In the genomic region with DNA sequence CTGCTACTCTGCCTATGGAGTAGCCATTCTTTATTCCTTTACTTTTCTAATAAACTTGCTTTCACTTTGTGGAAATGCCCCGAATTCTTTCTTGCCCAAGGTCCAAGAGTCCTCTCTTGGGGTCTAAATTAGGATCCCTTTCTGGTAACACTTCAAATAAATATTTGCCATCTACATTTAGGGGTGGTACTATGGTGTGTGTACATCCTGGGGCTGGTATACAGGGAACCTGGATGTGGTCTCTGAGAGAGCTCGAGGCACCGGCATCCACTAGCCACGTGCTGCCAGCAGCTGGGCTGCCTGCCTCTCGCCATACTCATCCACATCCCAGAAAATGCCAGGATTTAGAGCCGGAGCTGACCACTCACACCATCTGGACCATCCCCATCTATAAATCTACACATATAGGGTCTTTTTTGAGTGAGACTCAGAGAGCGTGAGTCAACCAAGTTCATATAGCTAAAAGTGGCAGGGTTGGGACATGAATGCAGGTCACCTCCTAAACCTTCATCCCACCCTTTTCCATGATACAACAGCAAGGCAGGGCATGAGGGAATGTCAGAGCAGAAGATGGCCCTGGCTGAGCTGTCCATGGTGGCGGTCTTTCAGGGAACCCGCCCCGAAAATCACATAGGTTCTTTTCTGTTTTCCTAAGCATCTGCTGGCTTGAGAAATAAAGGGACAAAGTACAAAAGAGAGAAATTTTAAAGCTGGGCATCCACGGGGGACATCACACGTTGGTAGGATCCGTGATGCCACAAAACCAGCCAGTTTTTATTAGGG, we compare ENCODE assay signal across 22 cellular contexts.
DNase-seq lines count a peak whose midpoint lies in the region; ATAC-seq, FAIRE-seq and TF ChIP-seq lines count a peak whose summit lies in the region.
"Had no signal": no experiment of that assay in that cellular context is flagged by ENCODE, and none has a peak within 500 bp of the region (broad histone marks: within the 10 kb centered on the region; RNA-seq: fewer than 3 reads in every experiment).

No MANE protein-coding gene starts in this region.

- no peak for TF ChIP-seq RAD21 in HepG2 (CRISPR knock-in tag; IDR thresholded peaks at IDR 0.05)

- H3K27ac ChIP-seq in HepG2 (ENCODE audit: extremely low read length, insufficient read depth, low read length) (no peak overlapping the region), right lobe of liver (no peak overlapping the region), RWPE1 (peak overlapping the region; percentile 6; the same call in 1 of the 2 replicates)
- H3K27ac ChIP-seq: BLaER1, SK-N-MC had no signal

- 44% methylated on average over 13 of the region's 13 CpGs for WGBS in HepG2 (ENCODE audit: low lambda C conversion rate)
- WGBS in right lobe of liver (ENCODE audit: insufficient coverage, low coverage, low lambda C conversion rate, missing lambda C conversion rate) = 86% methylated on average over 7 of the region's 13 CpGs

- ATAC-seq in HepG2 (peak; percentile 58), right lobe of liver (no peak), HG02870 (IDR thresholded peaks at IDR 0.05; ENCODE audit: unreplicated experiment) (no peak)
- ATAC-seq: CD8-positive, alpha-beta T cell; T-cell had no signal

- in situ Hi-C loops in HepG2 (cut with HindIII; ENCODE audit: extremely low pct_ligation_motif_present, low pct_unique_long_range_greater_than_20kb) = no loop called here

- H3K4me1 ChIP-seq in HepG2 (ENCODE audit: insufficient read depth, low read length) (peaks cover 33% of the 10 kb centered on the region), right lobe of liver (no peaks in the 10 kb centered on the region)
- H3K4me1 ChIP-seq: BLaER1 had no signal

- H3K4me3 ChIP-seq in HepG2 (replicated peaks in 1 of 3; ENCODE audit: insufficient read depth in 1 of 3, low read depth in 2 of 3, low read length in 3 of 3) (no peak overlapping the region), right lobe of liver (no peak overlapping the region)
- H3K4me3 ChIP-seq: BLaER1, SK-N-MC had no signal

- H3K9ac ChIP-seq in HepG2 (ENCODE audit: insufficient read depth, low read depth, low read length) = no peak overlapping the region
- H3K9ac ChIP-seq: BLaER1 had no signal

- CTCF ChIA-PET in HepG2 (lab: Yijun Ruan, JAX; ENCODE audit: low intra/inter-chr PET ratio, low total read pairs) (no interaction called here), RWPE1 (lab: Yijun Ruan, JAX) (no interaction called here)

- H4K20me1 ChIP-seq in HepG2 (ENCODE audit: insufficient read depth, low read length) = no peaks in the 10 kb centered on the region
- H4K20me1 ChIP-seq: BLaER1 had no signal

- H2AFZ ChIP-seq in HepG2 (ENCODE audit: low read length) = no peak overlapping the region

- H3K79me2 ChIP-seq in HepG2 (ENCODE audit: insufficient read depth, low read length) = no peaks in the 10 kb centered on the region

- H3K36me3 ChIP-seq in HepG2 (replicated peaks in 1 of 2; ENCODE audit: control insufficient read depth in 1 of 2, insufficient read depth in 2 of 2, low read length in 2 of 2) (no peaks in the 10 kb centered on the region), right lobe of liver (no peaks in the 10 kb centered on the region)
- H3K36me3 ChIP-seq: BLaER1 had no signal

- FAIRE-seq in HepG2 (lab: Jason Lieb, UNC) = no peak
- FAIRE-seq: A204.1, D721Med, GM12892, H1 had no signal

- intact Hi-C loops in HepG2 (cut with micrococcal nuclease; ENCODE audit: unreplicated experiment) = no loop called here
- intact Hi-C loops in right lobe of liver (cut with DNase I) = no loop called here

- TF ChIP-seq CTCF in HepG2 (CRISPR knock-in tag; IDR thresholded peaks at IDR 0.05) (no peak), right lobe of liver (IDR thresholded peaks at IDR 0.05) (no peak), RWPE1 (conservative IDR thresholded peaks at IDR 0.05; ENCODE audit: low read depth) (no peak)

- POLR2A ChIA-PET in HepG2 (lab: Yijun Ruan, JAX) = no interaction called here
- POLR2A ChIA-PET in RWPE1 (lab: Yijun Ruan, JAX; ENCODE audit: low non-redundant PET) = no interaction called here

- peak; percentile 29 for DNase-seq in HepG2 (ENCODE audit: low spot score)
- no peak for DNase-seq in right lobe of liver
- DNase-seq in RWPE1 (ENCODE audit: low spot score) = no peak
- DNase-seq in islet precursor cell = peak; percentile 12
- DNase-seq in stimulated activated CD4-positive, alpha-beta T cell treated with anti-CD3 and anti-CD28 coated beads, Interleukin-1b, Interleukin-23, amount 100 ng/mL, for 48 hours = no peak
- DNase-seq in occipital lobe (lab: John Stamatoyannopoulos, UW) = no peak
- DNase-seq in DMS53 (lab: John Stamatoyannopoulos, UW) = no peak
- DNase-seq: CD8-positive, alpha-beta T cell; DMS79; NCI-H1092 treated with DMSO at 0.1 percent for 48 hours; NCI-H146; NCI-H2107; NCI-H510A treated with DMSO at 0.1 percent for 48 hours; NCI-H82; T-cell had no signal

- H3K9me3 ChIP-seq in HepG2 (ENCODE audit: low read length) (no peaks in the 10 kb centered on the region), right lobe of liver (no peaks in the 10 kb centered on the region)

- peak overlapping the region; percentile 42 for H3K4me2 ChIP-seq in HepG2 (ENCODE audit: low read depth, low read length)
- H3K4me2 ChIP-seq: BLaER1 had no signal

- TF ChIP-seq POLR2A in HepG2 (IDR thresholded peaks at IDR 0.05; ENCODE audit: insufficient read depth in 1 of 2, low read depth in 2 of 2, low read length in 2 of 2) = no peak
- TF ChIP-seq POLR2A in right lobe of liver (IDR thresholded peaks at IDR 0.05) = no peak

- BruUV-seq in HepG2 (replicated peaks; lab: Mats Ljungman, UMichigan) = no TSS peak

- TF ChIP-seq EP300 in HepG2 (IDR thresholded peaks at IDR 0.05; ENCODE audit: low read depth in 2 of 2, low read length in 2 of 2) = no peak
- TF ChIP-seq EP300 in HepG2 (CRISPR knock-in tag; IDR thresholded peaks at IDR 0.05; ENCODE audit: borderline replicate concordance) = no peak

- peaks cover 2 to 6% of the 10 kb centered on the region in 2 experiments; a peak in 4 of 5 replicates for H3K27me3 ChIP-seq in HepG2 (ENCODE audit: control insufficient read depth in 1 of 2, insufficient read depth in 2 of 2, low read length in 2 of 2)
- H3K27me3 ChIP-seq in right lobe of liver = no peaks in the 10 kb centered on the region
- H3K27me3 ChIP-seq: BLaER1 had no signal

TF ChIP-seq in HepG2, 621 proteins besides CTCF, POLR2A, EP300 and RAD21 (continues in another document):
- no peak for TF ChIP-seq RFXAP (CRISPR knock-in tag; IDR thresholded peaks at IDR 0.05; ENCODE audit: borderline replicate concordance)
- TF ChIP-seq ZKSCAN1 (IDR thresholded peaks at IDR 0.05; ENCODE audit: low read length) = no peak
- peak; percentile 91 for TF ChIP-seq MIER2 (CRISPR knock-in tag; IDR thresholded peaks at IDR 0.05)
- TF ChIP-seq, protein P1, sequence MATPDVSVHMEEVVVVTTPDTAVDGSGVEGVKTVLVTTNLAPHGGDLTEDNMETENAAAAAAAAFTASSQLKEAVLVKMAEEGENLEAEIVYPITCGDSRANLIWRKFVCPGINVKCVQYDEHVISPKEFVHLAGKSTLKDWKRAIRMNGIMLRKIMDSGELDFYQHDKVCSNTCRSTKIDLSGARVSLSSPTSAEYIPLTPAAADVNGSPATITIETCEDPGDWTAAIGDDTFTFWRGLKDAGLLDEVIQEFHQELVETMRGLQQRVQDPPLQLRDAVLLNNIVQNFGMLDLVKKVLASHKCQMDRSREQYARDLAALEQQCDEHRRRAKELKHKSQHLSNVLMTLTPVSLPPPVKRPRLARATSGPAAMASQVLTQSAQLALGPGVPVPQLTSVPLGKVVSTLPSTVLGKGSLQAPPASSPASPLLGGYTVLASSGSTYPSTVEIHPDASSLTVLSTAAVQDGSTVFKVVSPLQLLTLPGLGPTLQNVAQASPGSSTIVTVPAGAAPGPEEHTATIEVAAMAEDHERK (CRISPR knock-in tag; IDR thresholded peaks at IDR 0.05; ENCODE audit: low read depth) = no peak
- TF ChIP-seq, protein P2, sequence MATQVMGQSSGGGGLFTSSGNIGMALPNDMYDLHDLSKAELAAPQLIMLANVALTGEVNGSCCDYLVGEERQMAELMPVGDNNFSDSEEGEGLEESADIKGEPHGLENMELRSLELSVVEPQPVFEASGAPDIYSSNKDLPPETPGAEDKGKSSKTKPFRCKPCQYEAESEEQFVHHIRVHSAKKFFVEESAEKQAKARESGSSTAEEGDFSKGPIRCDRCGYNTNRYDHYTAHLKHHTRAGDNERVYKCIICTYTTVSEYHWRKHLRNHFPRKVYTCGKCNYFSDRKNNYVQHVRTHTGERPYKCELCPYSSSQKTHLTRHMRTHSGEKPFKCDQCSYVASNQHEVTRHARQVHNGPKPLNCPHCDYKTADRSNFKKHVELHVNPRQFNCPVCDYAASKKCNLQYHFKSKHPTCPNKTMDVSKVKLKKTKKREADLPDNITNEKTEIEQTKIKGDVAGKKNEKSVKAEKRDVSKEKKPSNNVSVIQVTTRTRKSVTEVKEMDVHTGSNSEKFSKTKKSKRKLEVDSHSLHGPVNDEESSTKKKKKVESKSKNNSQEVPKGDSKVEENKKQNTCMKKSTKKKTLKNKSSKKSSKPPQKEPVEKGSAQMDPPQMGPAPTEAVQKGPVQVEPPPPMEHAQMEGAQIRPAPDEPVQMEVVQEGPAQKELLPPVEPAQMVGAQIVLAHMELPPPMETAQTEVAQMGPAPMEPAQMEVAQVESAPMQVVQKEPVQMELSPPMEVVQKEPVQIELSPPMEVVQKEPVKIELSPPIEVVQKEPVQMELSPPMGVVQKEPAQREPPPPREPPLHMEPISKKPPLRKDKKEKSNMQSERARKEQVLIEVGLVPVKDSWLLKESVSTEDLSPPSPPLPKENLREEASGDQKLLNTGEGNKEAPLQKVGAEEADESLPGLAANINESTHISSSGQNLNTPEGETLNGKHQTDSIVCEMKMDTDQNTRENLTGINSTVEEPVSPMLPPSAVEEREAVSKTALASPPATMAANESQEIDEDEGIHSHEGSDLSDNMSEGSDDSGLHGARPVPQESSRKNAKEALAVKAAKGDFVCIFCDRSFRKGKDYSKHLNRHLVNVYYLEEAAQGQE (IDR thresholded peaks at IDR 0.05; ENCODE audit: borderline replicate concordance in 1 of 2, low read depth in 1 of 2, low read length in 2 of 2) = peak; percentile 50 to 91
- TF ChIP-seq ZBTB20 (CRISPR knock-in tag; IDR thresholded peaks at IDR 0.05; ENCODE audit: borderline replicate concordance, low read depth) = 0 out of 2 replicates have a peak, but pooled peaks have one; percentile 55
- no peak for TF ChIP-seq HOXA3 (CRISPR knock-in tag; IDR thresholded peaks at IDR 0.05)

Comparison
In these comparisons a context has a peak if more than half of its experiments do, and no peak if none do; other contexts are left out.
1. DNase-seq: peak in HepG2 (single experiment) and islet precursor cell (single experiment); none in right lobe of liver (0 of 3), RWPE1 (single experiment), stimulated activated CD4-positive, alpha-beta T cell treated with anti-CD3 and anti-CD28 coated beads, Interleukin-1b, Interleukin-23, amount 100 ng/mL, for 48 hours (single experiment), occipital lobe (single experiment) and DMS53 (single experiment).